9 cellular contexts compared by ENCODE assay signal in genomic region chr10:124640538-124641231, GRCh38.
DNase-seq lines count a peak whose midpoint lies in the region; TF ChIP-seq lines count a peak whose summit lies in the region.
"Had no signal": no experiment of that assay in that cellular context is flagged by ENCODE, and none has a peak within 500 bp of the region (broad histone marks: within the 10 kb centered on the region; RNA-seq: fewer than 3 reads in every experiment).

No MANE protein-coding gene starts in this region.

- peak overlapping the region; percentile 19 for H3K27ac ChIP-seq in caudate nucleus (ENCODE audit: low read depth, low read length)
- peak overlapping the region; percentile 99 for H3K27ac ChIP-seq in neutrophil
- H3K27ac ChIP-seq: 22Rv1 had no signal

- no peaks in the 10 kb centered on the region for H3K27me3 ChIP-seq in neutrophil

- peak overlapping the region; percentile 51 to 53 for H3K4me3 ChIP-seq in neutrophil (ENCODE audit: low read depth in 1 of 2, low read length in 1 of 2)

- H3K4me1 ChIP-seq in neutrophil (ENCODE audit: control insufficient read depth in 1 of 2, insufficient read depth in 1 of 2, low read depth in 1 of 2, low read length in 1 of 2): peaks cover 70 to 92% of the 10 kb centered on the region in 2 experiments

- TF ChIP-seq CTCF in neutrophil (IDR thresholded peaks at IDR 0.05): no peak

- no peaks in the 10 kb centered on the region for H3K36me3 ChIP-seq in neutrophil

- H3K9me3 ChIP-seq in neutrophil: no peaks in the 10 kb centered on the region

- peak; percentile 47 for DNase-seq in SIG-M5 treated with dmso at 0.1 percent for 504 hours (lab: John Stamatoyannopoulos, UW; ENCODE audit: unreplicated experiment)
- no peak for DNase-seq in SIG-M5 (lab: John Stamatoyannopoulos, UW)
- DNase-seq in HUDEP-2 (lab: John Stamatoyannopoulos, UW; ENCODE audit: unreplicated experiment in 76 of 76): peak in 65 of 76 experiments; percentile 25 to 81 (median 57)
- no peak for DNase-seq in caudate nucleus (lab: John Stamatoyannopoulos, UW)
- DNase-seq in hypothalamus (lab: John Stamatoyannopoulos, UW): no peak
- DNase-seq in activated gamma-delta T cell treated with Interleukin-2 at 50 U/mL for 16 hours: no peak
- DNase-seq in activated CD8-positive, alpha-beta memory T cell treated with anti-CD3 and anti-CD28 coated beads, Interleukin-2, amount 50 U/mL, for 4 hours: no peak

Comparison
In these comparisons a context has a peak if more than half of its experiments do, and no peak if none do; other contexts are left out.
1. DNase-seq: peak in SIG-M5 treated with dmso at 0.1 percent for 504 hours (single experiment) and HUDEP-2 (65 of 76); none in SIG-M5 (single experiment), caudate nucleus (0 of 61), hypothalamus (0 of 51), activated gamma-delta T cell treated with Interleukin-2 at 50 U/mL for 16 hours (single experiment) and activated CD8-positive, alpha-beta memory T cell treated with anti-CD3 and anti-CD28 coated beads, Interleukin-2, amount 50 U/mL, for 4 hours (single experiment).